In genomic region chr11:27089746-27090145, GRCh38 we compare ENCODE assay signal across 26 cellular contexts. TPM values are rescaled to one million over a fixed set of nuclear protein-coding genes. Genes with fewer than 3 reads are reported as not detected.
"Had no signal": no experiment of that assay in that cellular context is flagged by ENCODE, and none has a peak within 500 bp of the region (broad histone marks: within the 10 kb centered on the region; RNA-seq: fewer than 3 reads in every experiment).

No MANE protein-coding gene starts in this region.

- H3K27me3 ChIP-seq: ascending aorta, cardiac muscle cell had no signal

- H3K27ac Mint-ChIP-seq: activated CD8-positive, alpha-beta memory T cell treated with anti-CD3 and anti-CD28 coated beads, Interleukin-2, amount 10 ng/mL, durations not matched to agents 7 days and 5 days; activated naive CD4-positive, alpha-beta T cell treated with anti-CD3 and anti-CD28 coated beads, Interleukin-2, amount 50 U/mL, for 72 hours; activated naive CD8-positive, alpha-beta T cell treated with anti-CD3 and anti-CD28 coated beads, Interleukin-2, amount 50 U/mL, for 24 hours; brain; T-helper 1 cell treated with Interleukin-12 subunit alpha and Interleukin-12 subunit beta and Interleukin-4 antibody, amounts not matched to agents 30 μg/mL and 1 μg/mL, for 36 hours; WTC11 had no signal

- H3K4me3 Mint-ChIP-seq: activated CD8-positive, alpha-beta memory T cell treated with anti-CD3 and anti-CD28 coated beads, Interleukin-2, amount 10 ng/mL, durations not matched to agents 7 days and 5 days; activated naive CD8-positive, alpha-beta T cell treated with anti-CD3 and anti-CD28 coated beads, Interleukin-2, amount 50 U/mL, for 24 hours; activated T-cell treated with anti-CD3 and anti-CD28 coated beads, Interleukin-2, amount 50 U/mL, for 4 hours; brain; T-helper 1 cell treated with Interleukin-12 subunit alpha and Interleukin-12 subunit beta and Interleukin-4 antibody, amounts not matched to agents 30 μg/mL and 1 μg/mL, for 36 hours; WTC11 had no signal

- ATAC-seq: activated CD8-positive, alpha-beta memory T cell treated with anti-CD3 and anti-CD28 coated beads, Interleukin-2, amount 10 ng/mL, durations not matched to agents 7 days and 5 days; activated naive CD4-positive, alpha-beta T cell treated with anti-CD3 and anti-CD28 coated beads, Interleukin-2, amount 50 U/mL, for 72 hours; activated naive CD8-positive, alpha-beta T cell treated with anti-CD3 and anti-CD28 coated beads, Interleukin-2, amount 50 U/mL, for 24 hours; activated T-cell treated with anti-CD3 and anti-CD28 coated beads, Interleukin-2, amount 50 U/mL, for 4 hours; WTC11 had no signal

- DNase-seq: activated CD4-positive, alpha-beta T cell treated with anti-CD3 and anti-CD28 coated beads for 48 hours; activated CD4-positive, alpha-beta T cell treated with anti-CD3 and anti-CD28 coated beads, Interleukin-2, amount 50 U/mL, for 4 hours; activated CD4-positive, CD25-positive, alpha-beta regulatory T cell treated with anti-CD3 and anti-CD28 coated beads, Interleukin-2, amount 50 U/mL, for 72 hours; activated CD8-positive, alpha-beta memory T cell treated with anti-CD3 and anti-CD28 coated beads, Interleukin-2, amount 10 ng/mL, durations not matched to agents 7 days and 5 days; activated effector memory CD4-positive, alpha-beta T cell treated with anti-CD3 and anti-CD28 coated beads, Interleukin-2, amount 50 U/mL, for 16 hours; activated naive CD4-positive, alpha-beta T cell treated with Interleukin-2 at 50 U/mL for 16 hours; activated naive CD8-positive, alpha-beta T cell treated with anti-CD3 and anti-CD28 coated beads, Interleukin-2, amount 50 U/mL, for 24 hours; activated T-cell treated with anti-CD3 and anti-CD28 coated beads, Interleukin-2, amount 50 U/mL, for 4 hours; amniotic stem cell; KG1; NCI-H1092 treated with DMSO at 0.1 percent for 48 hours; NCI-H1436 treated with DMSO at 0.1 percent for 48 hours; NCI-H187; NCI-H510A treated with DMSO at 0.1 percent for 48 hours; NCI-H82; PC-9; SHP77 treated with DMSO at 0.1 percent for 48 hours had no signal

- H3K27me3 Mint-ChIP-seq: activated CD8-positive, alpha-beta memory T cell treated with anti-CD3 and anti-CD28 coated beads, Interleukin-2, amount 10 ng/mL, durations not matched to agents 7 days and 5 days; activated naive CD8-positive, alpha-beta T cell treated with anti-CD3 and anti-CD28 coated beads, Interleukin-2, amount 50 U/mL, for 24 hours; brain had no signal

- H3K36me3 ChIP-seq: ascending aorta, cardiac muscle cell had no signal

- H3K27ac ChIP-seq: ascending aorta, cardiac muscle cell, PC-9 had no signal

- FAIRE-seq: colon had no signal

- H3K36me3 Mint-ChIP-seq: activated CD8-positive, alpha-beta memory T cell treated with anti-CD3 and anti-CD28 coated beads, Interleukin-2, amount 10 ng/mL, durations not matched to agents 7 days and 5 days had no signal

- H3K4me2 ChIP-seq: PC-9 had no signal

- H3K4me3 ChIP-seq: ascending aorta, cardiac muscle cell, PC-9 had no signal

- H3K4me1 Mint-ChIP-seq: activated CD8-positive, alpha-beta memory T cell treated with anti-CD3 and anti-CD28 coated beads, Interleukin-2, amount 10 ng/mL, durations not matched to agents 7 days and 5 days; activated naive CD8-positive, alpha-beta T cell treated with anti-CD3 and anti-CD28 coated beads, Interleukin-2, amount 50 U/mL, for 24 hours had no signal

- H2AFZ ChIP-seq: PC-9 had no signal

RNA-seq across cellular contexts. Expression of gene BBOX1, which starts 49.1 kb away (rescaled TPM):
- total RNA-seq: activated CD8-positive, alpha-beta memory T cell treated with anti-CD3 and anti-CD28 coated beads, Interleukin-2, amount 10 ng/mL, durations not matched to agents 7 days and 5 days; activated naive CD4-positive, alpha-beta T cell treated with anti-CD3 and anti-CD28 coated beads, Interleukin-2, amount 50 U/mL, for 72 hours; activated T-cell treated with anti-CD3 and anti-CD28 coated beads, Interleukin-2, amount 50 U/mL, for 4 hours; ascending aorta; cardiac muscle cell; LHCN-M2; PC-9; SK-MEL-5; WTC11 had no signal
- polyA plus RNA-seq: cardiac muscle cell had no signal
